In the genomic region with DNA sequence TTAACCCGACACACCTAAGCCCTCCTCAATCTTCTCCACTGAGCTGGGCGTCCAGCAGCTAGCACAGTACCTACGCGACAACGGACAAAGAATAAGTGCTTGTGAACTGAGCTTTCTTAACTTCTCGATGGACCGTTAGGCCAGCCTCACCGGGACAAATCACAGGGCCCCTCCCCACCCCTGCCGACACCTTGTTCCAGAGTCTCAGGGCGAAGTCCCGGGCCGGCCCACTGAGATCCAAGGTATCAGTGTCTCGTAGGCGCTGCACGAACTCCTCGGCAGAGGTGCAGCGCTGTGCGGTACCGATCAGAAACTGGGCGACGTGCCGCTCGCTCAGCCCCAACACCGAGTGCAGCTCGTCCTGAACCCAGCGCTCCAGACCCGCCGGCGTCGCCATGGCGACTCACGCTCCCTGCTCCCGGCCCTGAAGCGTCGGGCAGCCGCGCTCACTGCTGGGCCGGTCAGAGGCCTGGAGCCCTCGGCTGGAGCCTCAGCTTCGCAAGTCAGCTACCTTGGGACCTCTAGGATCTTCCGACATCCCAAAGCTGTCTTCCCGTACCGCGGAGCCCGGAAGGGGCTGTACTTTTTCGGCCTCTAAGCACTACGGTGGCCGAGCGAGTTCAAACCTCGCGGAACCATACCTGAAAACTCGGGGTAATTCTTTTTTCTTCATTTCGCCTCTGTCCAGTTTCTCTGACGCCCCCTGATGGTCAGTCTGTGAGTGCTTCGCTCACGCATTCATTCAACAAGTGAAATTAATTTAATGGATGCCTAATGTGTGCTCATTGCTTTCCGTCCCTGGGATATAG, we compare ENCODE assay signal across 1 cellular context.
TF ChIP-seq lines count a peak whose summit lies in the region.

A gene (minus strand): TSS at position 562 of the 809 bp plus-strand sequence. CDS start 165 bp downstream, at position 397.

TF ChIP-seq in K562, 482 proteins besides CTCF, POLR2A, EP300 and RAD21 (continued from another document and continues in another):
- TF ChIP-seq, protein P1, sequence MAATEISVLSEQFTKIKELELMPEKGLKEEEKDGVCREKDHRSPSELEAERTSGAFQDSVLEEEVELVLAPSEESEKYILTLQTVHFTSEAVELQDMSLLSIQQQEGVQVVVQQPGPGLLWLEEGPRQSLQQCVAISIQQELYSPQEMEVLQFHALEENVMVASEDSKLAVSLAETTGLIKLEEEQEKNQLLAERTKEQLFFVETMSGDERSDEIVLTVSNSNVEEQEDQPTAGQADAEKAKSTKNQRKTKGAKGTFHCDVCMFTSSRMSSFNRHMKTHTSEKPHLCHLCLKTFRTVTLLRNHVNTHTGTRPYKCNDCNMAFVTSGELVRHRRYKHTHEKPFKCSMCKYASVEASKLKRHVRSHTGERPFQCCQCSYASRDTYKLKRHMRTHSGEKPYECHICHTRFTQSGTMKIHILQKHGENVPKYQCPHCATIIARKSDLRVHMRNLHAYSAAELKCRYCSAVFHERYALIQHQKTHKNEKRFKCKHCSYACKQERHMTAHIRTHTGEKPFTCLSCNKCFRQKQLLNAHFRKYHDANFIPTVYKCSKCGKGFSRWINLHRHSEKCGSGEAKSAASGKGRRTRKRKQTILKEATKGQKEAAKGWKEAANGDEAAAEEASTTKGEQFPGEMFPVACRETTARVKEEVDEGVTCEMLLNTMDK (IDR thresholded peaks at IDR 0.05; ENCODE audit: borderline replicate concordance, insufficient read depth, low read depth, low read length, poor library complexity, severe bottlenecking), result peak; percentile 79
- no peak; the same call in 1 of the 2 replicates for TF ChIP-seq NR2C1 (IDR thresholded peaks at IDR 0.05)
- no peak for TF ChIP-seq NR2C1 (tag; IDR thresholded peaks at IDR 0.05)
- TF ChIP-seq NCOA2 (IDR thresholded peaks at IDR 0.05; ENCODE audit: partially characterized antibody in 2 of 2), result no peak
- TF ChIP-seq, protein P2, sequence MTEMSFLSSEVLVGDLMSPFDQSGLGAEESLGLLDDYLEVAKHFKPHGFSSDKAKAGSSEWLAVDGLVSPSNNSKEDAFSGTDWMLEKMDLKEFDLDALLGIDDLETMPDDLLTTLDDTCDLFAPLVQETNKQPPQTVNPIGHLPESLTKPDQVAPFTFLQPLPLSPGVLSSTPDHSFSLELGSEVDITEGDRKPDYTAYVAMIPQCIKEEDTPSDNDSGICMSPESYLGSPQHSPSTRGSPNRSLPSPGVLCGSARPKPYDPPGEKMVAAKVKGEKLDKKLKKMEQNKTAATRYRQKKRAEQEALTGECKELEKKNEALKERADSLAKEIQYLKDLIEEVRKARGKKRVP (CRISPR knock-in tag; IDR thresholded peaks at IDR 0.05), result no peak
- TF ChIP-seq SRF (CRISPR knock-in tag; IDR thresholded peaks at IDR 0.05), result peak in 1 of 2 experiments; percentile 77; a peak in 1 of 4 replicates
- TF ChIP-seq KLF16 (IDR thresholded peaks at IDR 0.05), result peak; percentile 88
- TF ChIP-seq ZBTB17 (CRISPR knock-in tag; IDR thresholded peaks at IDR 0.05), result no peak
- no peak for TF ChIP-seq CBFA2T2 (conservative IDR thresholded peaks at IDR 0.05)
- TF ChIP-seq PHF21A (IDR thresholded peaks at IDR 0.05; ENCODE audit: borderline replicate concordance, low read depth), result no peak
- no peak for TF ChIP-seq HMG20B (CRISPR knock-in tag; IDR thresholded peaks at IDR 0.05)
- no peak for TF ChIP-seq MCM2 (IDR thresholded peaks at IDR 0.05; ENCODE audit: low read depth)
- no peak for TF ChIP-seq ZNF324 (CRISPR knock-in tag; IDR thresholded peaks at IDR 0.05)
- no peak for TF ChIP-seq ZNF12 (CRISPR knock-in tag; IDR thresholded peaks at IDR 0.05)
- TF ChIP-seq MAFF (IDR thresholded peaks at IDR 0.05; ENCODE audit: low read length), result 0 out of 2 replicates have a peak, but pooled peaks have one; percentile 43
- TF ChIP-seq KDM2B (CRISPR knock-in tag; IDR thresholded peaks at IDR 0.05), result no peak
- TF ChIP-seq CREB1 (IDR thresholded peaks at IDR 0.05), result 0 out of 2 replicates have a peak, but pooled peaks have one; percentile 45
- 0 out of 2 replicates have a peak, but pooled peaks have one; percentile 16 for TF ChIP-seq CREB1 (CRISPR knock-in tag; IDR thresholded peaks at IDR 0.05)
- TF ChIP-seq, protein P3, sequence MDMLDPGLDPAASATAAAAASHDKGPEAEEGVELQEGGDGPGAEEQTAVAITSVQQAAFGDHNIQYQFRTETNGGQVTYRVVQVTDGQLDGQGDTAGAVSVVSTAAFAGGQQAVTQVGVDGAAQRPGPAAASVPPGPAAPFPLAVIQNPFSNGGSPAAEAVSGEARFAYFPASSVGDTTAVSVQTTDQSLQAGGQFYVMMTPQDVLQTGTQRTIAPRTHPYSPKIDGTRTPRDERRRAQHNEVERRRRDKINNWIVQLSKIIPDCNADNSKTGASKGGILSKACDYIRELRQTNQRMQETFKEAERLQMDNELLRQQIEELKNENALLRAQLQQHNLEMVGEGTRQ (CRISPR knock-in tag; IDR thresholded peaks at IDR 0.05), result no peak
- TF ChIP-seq, protein P4, sequence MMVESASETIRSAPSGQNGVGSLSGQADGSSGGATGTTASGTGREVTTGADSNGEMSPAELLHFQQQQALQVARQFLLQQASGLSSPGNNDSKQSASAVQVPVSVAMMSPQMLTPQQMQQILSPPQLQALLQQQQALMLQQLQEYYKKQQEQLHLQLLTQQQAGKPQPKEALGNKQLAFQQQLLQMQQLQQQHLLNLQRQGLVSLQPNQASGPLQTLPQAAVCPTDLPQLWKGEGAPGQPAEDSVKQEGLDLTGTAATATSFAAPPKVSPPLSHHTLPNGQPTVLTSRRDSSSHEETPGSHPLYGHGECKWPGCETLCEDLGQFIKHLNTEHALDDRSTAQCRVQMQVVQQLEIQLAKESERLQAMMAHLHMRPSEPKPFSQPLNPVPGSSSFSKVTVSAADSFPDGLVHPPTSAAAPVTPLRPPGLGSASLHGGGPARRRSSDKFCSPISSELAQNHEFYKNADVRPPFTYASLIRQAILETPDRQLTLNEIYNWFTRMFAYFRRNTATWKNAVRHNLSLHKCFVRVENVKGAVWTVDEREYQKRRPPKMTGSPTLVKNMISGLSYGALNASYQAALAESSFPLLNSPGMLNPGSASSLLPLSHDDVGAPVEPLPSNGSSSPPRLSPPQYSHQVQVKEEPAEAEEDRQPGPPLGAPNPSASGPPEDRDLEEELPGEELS (CRISPR knock-in tag; IDR thresholded peaks at IDR 0.05; ENCODE audit: borderline replicate concordance), result peak; percentile 91
- peak; percentile 86 for TF ChIP-seq SMC3 (conservative IDR thresholded peaks at IDR 0.05; ENCODE audit: insufficient read depth, low read depth, low read length)
- 0 out of 2 replicates have a peak, but pooled peaks have one; percentile 59 for TF ChIP-seq NFATC3 (IDR thresholded peaks at IDR 0.05)
- TF ChIP-seq, protein P5, sequence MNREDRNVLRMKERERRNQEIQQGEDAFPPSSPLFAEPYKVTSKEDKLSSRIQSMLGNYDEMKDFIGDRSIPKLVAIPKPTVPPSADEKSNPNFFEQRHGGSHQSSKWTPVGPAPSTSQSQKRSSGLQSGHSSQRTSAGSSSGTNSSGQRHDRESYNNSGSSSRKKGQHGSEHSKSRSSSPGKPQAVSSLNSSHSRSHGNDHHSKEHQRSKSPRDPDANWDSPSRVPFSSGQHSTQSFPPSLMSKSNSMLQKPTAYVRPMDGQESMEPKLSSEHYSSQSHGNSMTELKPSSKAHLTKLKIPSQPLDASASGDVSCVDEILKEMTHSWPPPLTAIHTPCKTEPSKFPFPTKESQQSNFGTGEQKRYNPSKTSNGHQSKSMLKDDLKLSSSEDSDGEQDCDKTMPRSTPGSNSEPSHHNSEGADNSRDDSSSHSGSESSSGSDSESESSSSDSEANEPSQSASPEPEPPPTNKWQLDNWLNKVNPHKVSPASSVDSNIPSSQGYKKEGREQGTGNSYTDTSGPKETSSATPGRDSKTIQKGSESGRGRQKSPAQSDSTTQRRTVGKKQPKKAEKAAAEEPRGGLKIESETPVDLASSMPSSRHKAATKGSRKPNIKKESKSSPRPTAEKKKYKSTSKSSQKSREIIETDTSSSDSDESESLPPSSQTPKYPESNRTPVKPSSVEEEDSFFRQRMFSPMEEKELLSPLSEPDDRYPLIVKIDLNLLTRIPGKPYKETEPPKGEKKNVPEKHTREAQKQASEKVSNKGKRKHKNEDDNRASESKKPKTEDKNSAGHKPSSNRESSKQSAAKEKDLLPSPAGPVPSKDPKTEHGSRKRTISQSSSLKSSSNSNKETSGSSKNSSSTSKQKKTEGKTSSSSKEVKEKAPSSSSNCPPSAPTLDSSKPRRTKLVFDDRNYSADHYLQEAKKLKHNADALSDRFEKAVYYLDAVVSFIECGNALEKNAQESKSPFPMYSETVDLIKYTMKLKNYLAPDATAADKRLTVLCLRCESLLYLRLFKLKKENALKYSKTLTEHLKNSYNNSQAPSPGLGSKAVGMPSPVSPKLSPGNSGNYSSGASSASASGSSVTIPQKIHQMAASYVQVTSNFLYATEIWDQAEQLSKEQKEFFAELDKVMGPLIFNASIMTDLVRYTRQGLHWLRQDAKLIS (CRISPR knock-in tag; IDR thresholded peaks at IDR 0.05), result peak; percentile 61; the same call in 1 of the 2 replicates
- TF ChIP-seq PHF8 (IDR thresholded peaks at IDR 0.05; ENCODE audit: borderline replicate concordance, low read length), result peak; percentile 96; the same call in 1 of the 2 replicates
- TF ChIP-seq CSDE1 (IDR thresholded peaks at IDR 0.05), result peak in 1 of 2 experiments; percentile 71; a peak in 1 of 4 replicates
- TF ChIP-seq CREM (IDR thresholded peaks at IDR 0.05; ENCODE audit: low read depth), result peak; percentile 63
- TF ChIP-seq POLR2G (IDR thresholded peaks at IDR 0.05; ENCODE audit: low read depth, low read length), result peak; percentile 80
- TF ChIP-seq MEF2A (IDR thresholded peaks at IDR 0.05; ENCODE audit: control insufficient read depth, low read depth, low read length), result no peak
- TF ChIP-seq, protein P6, sequence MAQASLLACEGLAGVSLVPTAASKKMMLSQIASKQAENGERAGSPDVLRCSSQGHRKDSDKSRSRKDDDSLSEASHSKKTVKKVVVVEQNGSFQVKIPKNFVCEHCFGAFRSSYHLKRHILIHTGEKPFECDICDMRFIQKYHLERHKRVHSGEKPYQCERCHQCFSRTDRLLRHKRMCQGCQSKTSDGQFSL (CRISPR knock-in tag; IDR thresholded peaks at IDR 0.05), result peak; percentile 29; the same call in 1 of the 2 replicates
- TF ChIP-seq, protein P6 (tag; IDR thresholded peaks at IDR 0.05), result no peak
- peak; percentile 76 for TF ChIP-seq JUND (IDR thresholded peaks at IDR 0.05; ENCODE audit: borderline replicate concordance, low read depth, low read length)
- TF ChIP-seq JUND (tag; IDR thresholded peaks at IDR 0.05; ENCODE audit: borderline replicate concordance, low read depth, low read length), result peak; percentile 68; the same call in 1 of the 3 replicates
- TF ChIP-seq NR3C1 (CRISPR knock-in tag; IDR thresholded peaks at IDR 0.05), result no peak
- no peak for TF ChIP-seq ZNF140 (CRISPR knock-in tag; IDR thresholded peaks at IDR 0.05)
- no peak for TF ChIP-seq GTF2F1 (IDR thresholded peaks at IDR 0.05; ENCODE audit: low read depth, low read length)
- TF ChIP-seq SMAD3 (CRISPR knock-in tag; conservative IDR thresholded peaks at IDR 0.05), result no peak
- TF ChIP-seq DPF2 (IDR thresholded peaks at IDR 0.05), result peak; percentile 49; the same call in 1 of the 2 replicates
- TF ChIP-seq SNIP1 (IDR thresholded peaks at IDR 0.05; ENCODE audit: low read depth), result no peak
- peak; percentile 62 for TF ChIP-seq BRD9 (IDR thresholded peaks at IDR 0.05; ENCODE audit: low read depth, partially characterized antibody)
- peak; percentile 90 to 93; a peak in 2 of 4 replicates for TF ChIP-seq SIN3A (IDR thresholded peaks at IDR 0.05; ENCODE audit: borderline replicate concordance in 2 of 2, control insufficient read depth in 1 of 2, low read depth in 2 of 2, low read length in 2 of 2)
- TF ChIP-seq, protein P7, sequence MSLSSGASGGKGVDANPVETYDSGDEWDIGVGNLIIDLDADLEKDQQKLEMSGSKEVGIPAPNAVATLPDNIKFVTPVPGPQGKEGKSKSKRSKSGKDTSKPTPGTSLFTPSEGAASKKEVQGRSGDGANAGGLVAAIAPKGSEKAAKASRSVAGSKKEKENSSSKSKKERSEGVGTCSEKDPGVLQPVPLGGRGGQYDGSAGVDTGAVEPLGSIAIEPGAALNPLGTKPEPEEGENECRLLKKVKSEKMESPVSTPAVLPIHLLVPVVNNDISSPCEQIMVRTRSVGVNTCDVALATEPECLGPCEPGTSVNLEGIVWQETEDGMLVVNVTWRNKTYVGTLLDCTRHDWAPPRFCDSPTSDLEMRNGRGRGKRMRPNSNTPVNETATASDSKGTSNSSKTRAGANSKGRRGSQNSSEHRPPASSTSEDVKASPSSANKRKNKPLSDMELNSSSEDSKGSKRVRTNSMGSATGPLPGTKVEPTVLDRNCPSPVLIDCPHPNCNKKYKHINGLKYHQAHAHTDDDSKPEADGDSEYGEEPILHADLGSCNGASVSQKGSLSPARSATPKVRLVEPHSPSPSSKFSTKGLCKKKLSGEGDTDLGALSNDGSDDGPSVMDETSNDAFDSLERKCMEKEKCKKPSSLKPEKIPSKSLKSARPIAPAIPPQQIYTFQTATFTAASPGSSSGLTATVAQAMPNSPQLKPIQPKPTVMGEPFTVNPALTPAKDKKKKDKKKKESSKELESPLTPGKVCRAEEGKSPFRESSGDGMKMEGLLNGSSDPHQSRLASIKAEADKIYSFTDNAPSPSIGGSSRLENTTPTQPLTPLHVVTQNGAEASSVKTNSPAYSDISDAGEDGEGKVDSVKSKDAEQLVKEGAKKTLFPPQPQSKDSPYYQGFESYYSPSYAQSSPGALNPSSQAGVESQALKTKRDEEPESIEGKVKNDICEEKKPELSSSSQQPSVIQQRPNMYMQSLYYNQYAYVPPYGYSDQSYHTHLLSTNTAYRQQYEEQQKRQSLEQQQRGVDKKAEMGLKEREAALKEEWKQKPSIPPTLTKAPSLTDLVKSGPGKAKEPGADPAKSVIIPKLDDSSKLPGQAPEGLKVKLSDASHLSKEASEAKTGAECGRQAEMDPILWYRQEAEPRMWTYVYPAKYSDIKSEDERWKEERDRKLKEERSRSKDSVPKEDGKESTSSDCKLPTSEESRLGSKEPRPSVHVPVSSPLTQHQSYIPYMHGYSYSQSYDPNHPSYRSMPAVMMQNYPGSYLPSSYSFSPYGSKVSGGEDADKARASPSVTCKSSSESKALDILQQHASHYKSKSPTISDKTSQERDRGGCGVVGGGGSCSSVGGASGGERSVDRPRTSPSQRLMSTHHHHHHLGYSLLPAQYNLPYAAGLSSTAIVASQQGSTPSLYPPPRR (CRISPR knock-in tag; IDR thresholded peaks at IDR 0.05; ENCODE audit: borderline replicate concordance), result peak; percentile 87; the same call in 1 of the 2 replicates
- TF ChIP-seq, protein P8, sequence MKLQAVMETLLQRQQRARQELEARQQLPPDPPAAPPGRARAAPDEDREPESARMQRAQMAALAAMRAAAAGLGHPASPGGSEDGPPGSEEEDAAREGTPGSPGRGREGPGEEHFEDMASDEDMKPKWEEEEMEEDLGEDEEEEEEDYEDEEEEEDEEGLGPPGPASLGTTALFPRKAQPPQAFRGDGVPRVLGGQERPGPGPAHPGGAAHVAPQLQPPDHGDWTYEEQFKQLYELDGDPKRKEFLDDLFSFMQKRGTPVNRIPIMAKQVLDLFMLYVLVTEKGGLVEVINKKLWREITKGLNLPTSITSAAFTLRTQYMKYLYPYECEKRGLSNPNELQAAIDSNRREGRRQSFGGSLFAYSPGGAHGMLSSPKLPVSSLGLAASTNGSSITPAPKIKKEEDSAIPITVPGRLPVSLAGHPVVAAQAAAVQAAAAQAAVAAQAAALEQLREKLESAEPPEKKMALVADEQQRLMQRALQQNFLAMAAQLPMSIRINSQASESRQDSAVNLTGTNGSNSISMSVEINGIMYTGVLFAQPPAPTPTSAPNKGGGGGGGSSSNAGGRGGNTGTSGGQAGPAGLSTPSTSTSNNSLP (IDR thresholded peaks at IDR 0.05; ENCODE audit: borderline replicate concordance, low read depth, low read length), result peak; percentile 99
- TF ChIP-seq RFX1 (IDR thresholded peaks at IDR 0.05), result peak; percentile 94
- TF ChIP-seq KAT8 (IDR thresholded peaks at IDR 0.05; ENCODE audit: low read depth), result no peak
